1 cellular context compared by ENCODE assay signal in genomic region chr21:43735236-43736091, GRCh38.
A peak's percentile ranks its signal among the peaks of the same experiment; 100 is the strongest.
TF ChIP-seq lines count a peak whose summit lies in the region.

No MANE protein-coding gene starts in this region.

TF ChIP-seq in K562, 482 proteins besides CTCF, POLR2A, EP300 and RAD21:
- TF ChIP-seq ARID3A (IDR thresholded peaks at IDR 0.05; ENCODE audit: borderline replicate concordance, low read depth, low read length) (no peak), ZNF668 (CRISPR knock-in tag; IDR thresholded peaks at IDR 0.05) (no peak), ZBTB2 (IDR thresholded peaks at IDR 0.05) (no peak), MBD1 (CRISPR knock-in tag; IDR thresholded peaks at IDR 0.05) (no peak), GABPB2 (CRISPR knock-in tag; conservative IDR thresholded peaks at IDR 0.05) (no peak), RBFOX2 (IDR thresholded peaks at IDR 0.05; ENCODE audit: low read depth, low read length) (0 out of 2 replicates have a peak, but pooled peaks have one; percentile 25)
